Comparison of ENCODE assay signal across 18 cellular contexts in genomic region chr16:55643161-55643970, GRCh38. TPM values are rescaled to one million over a fixed set of nuclear protein-coding genes. Genes with fewer than 3 reads are reported as not detected.
A peak's percentile ranks its signal among the peaks of the same experiment; 100 is the strongest.
DNase-seq lines count a peak whose midpoint lies in the region; ATAC-seq and TF ChIP-seq lines count a peak whose summit lies in the region.
"Had no signal": no experiment of that assay in that cellular context is flagged by ENCODE, and none has a peak within 500 bp of the region (broad histone marks: within the 10 kb centered on the region; RNA-seq: fewer than 3 reads in every experiment).

No MANE protein-coding gene starts in this region.

- peak; percentile 24 for TF ChIP-seq CTCF in AG09309 (IDR thresholded peaks at IDR 0.05; ENCODE audit: control insufficient read depth, insufficient read depth, low read depth, low read length, missing control alignments)

- no peak for ATAC-seq in GM18861 (IDR thresholded peaks at IDR 0.05; ENCODE audit: unreplicated experiment)
- ATAC-seq: activated CD8-positive, alpha-beta T cell treated with anti-CD3 and anti-CD28 coated beads for 36 hours; esophagus mucosa had no signal

- no peak overlapping the region for H3K4me3 ChIP-seq in AG09309 (ENCODE audit: control insufficient read depth, low read depth, low read length)
- H3K4me3 ChIP-seq: MG63, PC-9 had no signal

- DNase-seq in AG09309 (ENCODE audit: low read depth), result no peak
- peak; percentile 8 for DNase-seq in HT1080 (ENCODE audit: low read depth)
- DNase-seq in dermis blood vessel endothelial cell, result peak; percentile 69
- DNase-seq in lung microvascular endothelial cell (ENCODE audit: low read depth in 2 of 2), result peak; percentile 35 to 57
- no peak for DNase-seq in RPMI8226
- no peak for DNase-seq in ureter (ENCODE audit: low spot score)
- no peak for DNase-seq in NCI-H2107 (lab: John Stamatoyannopoulos, UW)
- DNase-seq: activated CD8-positive, alpha-beta T cell treated with anti-CD3 and anti-CD28 coated beads for 36 hours; activated gamma-delta T cell; mesendoderm; MG63; NCI-H2227 treated with DMSO at 0.1 percent for 48 hours; PC-9; stimulated activated CD4-positive, alpha-beta T cell treated with anti-CD3 and anti-CD28 coated beads, Interleukin-15, amount 100 ng/mL, for 24 hours had no signal

RNA-seq across cellular contexts. Expression of gene SLC6A2, which starts 12.4 kb away (rescaled TPM):
- total RNA-seq in HT1080 (2014; rRNA removed; shearing (Covaris generic)), result not detected in 2 replicates
- polyA plus RNA-seq in HT1080 (2015; cell fraction: cytosol; rRNA removed), result not detected in 2 replicates
- polyA plus RNA-seq in HT1080 (2015; cell fraction: nucleus; rRNA removed), result not detected in 2 replicates
- total RNA-seq in dermis blood vessel endothelial cell, result not detected in 2 replicates
- not detected in 2 replicates for total RNA-seq in lung microvascular endothelial cell
- total RNA-seq in ureter, result 4.6 TPM
- total RNA-seq: activated CD8-positive, alpha-beta T cell treated with anti-CD3 and anti-CD28 coated beads for 36 hours; Daoy; esophagus mucosa; H4 had no signal

Comparison
In these comparisons a context has a peak if more than half of its experiments do, and no peak if none do; other contexts are left out.
1. DNase-seq: peak in HT1080 (single experiment), dermis blood vessel endothelial cell (single experiment) and lung microvascular endothelial cell (2 of 2); none in AG09309 (single experiment), RPMI8226 (single experiment), ureter (single experiment) and NCI-H2107 (single experiment).